23 cellular contexts compared by ENCODE assay signal in the genomic region with DNA sequence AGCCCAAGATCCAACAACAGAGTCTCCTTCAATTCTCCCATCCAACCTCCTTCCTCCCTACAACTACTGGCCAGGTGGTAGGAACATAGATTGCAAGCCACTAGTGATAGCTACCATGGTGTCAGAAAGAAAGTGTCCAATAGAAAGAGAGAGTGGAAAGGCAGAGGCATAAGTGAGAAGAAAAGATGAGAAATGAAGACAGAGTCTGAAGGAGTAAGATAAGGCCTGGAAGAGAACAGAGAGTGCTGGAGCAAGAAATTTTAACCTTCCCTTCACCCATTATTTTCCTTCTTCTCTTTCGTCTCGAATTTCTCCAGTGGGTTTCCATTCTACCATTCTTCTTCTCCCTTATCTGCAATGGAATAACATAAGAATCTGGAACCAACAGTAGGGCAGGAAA. TPM values are rescaled to one million over a fixed set of nuclear protein-coding genes. Genes with fewer than 3 reads are reported as not detected.
"Had no signal": no experiment of that assay in that cellular context is flagged by ENCODE, and none has a peak within 500 bp of the region (broad histone marks: within the 10 kb centered on the region; RNA-seq: fewer than 3 reads in every experiment).

No MANE protein-coding gene starts in this region.

- H3K4me2 ChIP-seq: SK-N-SH had no signal

- H3K9me3 ChIP-seq: SK-N-SH had no signal

- H3K9ac ChIP-seq: SK-N-SH had no signal

- FAIRE-seq: HepG2 had no signal

- DNase-seq: KBM-7, MV-4-11, NCI-H1092, NCI-H1105 treated with DMSO at 0.1 percent for 48 hours, NCI-H1417 treated with DMSO at 0.1 percent for 48 hours, NCI-H146, NCI-H187, NCI-H2029, NCI-H2081 treated with DMSO at 0.1 percent for 48 hours, NCI-H2171, NCI-H226, NCI-H446, NCI-H510A, NCI-H524 treated with DMSO at 0.1 percent for 48 hours, NCI-H69, NCI-H774, PC-3, SHP77, SK-N-SH, SW 1271 had no signal

- H3K27ac ChIP-seq: RWPE1 had no signal

RNA-seq across cellular contexts. Expression of a gene that starts 57.9 kb away (rescaled TPM):
- polyA plus RNA-seq: IgD-negative memory B cell had no signal
